In the genomic region with DNA sequence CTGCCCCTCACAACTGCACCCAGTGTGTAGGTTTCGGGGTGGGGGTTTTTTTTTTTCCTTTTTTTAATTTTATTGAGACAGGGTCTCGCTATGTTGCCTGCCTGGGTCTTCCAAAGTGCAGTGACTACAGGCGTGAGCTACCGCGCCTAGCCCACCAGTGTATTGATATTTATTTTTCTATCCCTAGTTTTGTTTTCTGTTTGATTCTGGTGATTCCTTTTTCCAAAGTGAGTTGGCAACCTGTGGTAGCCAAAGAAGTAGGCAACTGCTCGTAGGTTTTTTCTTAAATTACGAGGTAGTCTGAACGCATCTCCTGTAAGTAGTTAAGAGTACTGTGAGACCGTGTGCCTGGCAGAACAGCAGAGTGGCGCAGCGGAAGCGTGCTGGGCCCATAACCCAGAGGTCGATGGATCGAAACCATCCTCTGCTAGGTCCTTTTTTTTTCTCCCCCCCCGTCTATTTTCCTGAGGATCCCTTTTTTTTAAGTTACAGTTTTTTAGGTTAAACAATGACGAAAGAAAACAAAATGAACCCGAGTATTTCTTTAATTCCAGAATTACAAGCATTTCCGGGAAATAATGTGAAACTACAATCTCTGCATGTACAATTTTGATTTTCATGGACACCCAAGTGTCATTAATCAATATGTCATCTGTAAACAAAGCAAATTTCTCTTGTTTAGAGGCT, we compare ENCODE assay signal across 8 cellular contexts.
DNase-seq lines count a peak whose midpoint lies in the region; ATAC-seq lines count a peak whose summit lies in the region.

No MANE protein-coding gene starts in this region.

- ATAC-seq in GM18868 (IDR thresholded peaks at IDR 0.05; ENCODE audit: unreplicated experiment), result no peak

- DNase-seq in activated gamma-delta T cell treated with Interleukin-2 at 50 U/mL for 16 hours, result peak; percentile 82
- DNase-seq in activated gamma-delta T cell (lab: John Stamatoyannopoulos, UW), result no peak
- peak; percentile 85 for DNase-seq in NCI-H2227 treated with DMSO at 0.1 percent for 48 hours (lab: John Stamatoyannopoulos, UW)
- peak; percentile 80 for DNase-seq in activated CD4-positive, CD25-positive, alpha-beta regulatory T cell treated with anti-CD3 and anti-CD28 coated beads, Interleukin-2, amount 50 U/mL, for 72 hours
- peak; percentile 87 for DNase-seq in cerebellar cortex (ENCODE audit: low spot score)
- DNase-seq in left kidney (ENCODE audit: low read depth, low spot score), result peak; percentile 88
- peak; percentile 64 to 80 for DNase-seq in stimulated activated CD4-positive, alpha-beta T cell treated with anti-CD3 and anti-CD28 coated beads, Interleukin-2, amount 100 ng/mL, for 24 hours
